Comparison of ENCODE assay signal across 8 cellular contexts in the genomic region with DNA sequence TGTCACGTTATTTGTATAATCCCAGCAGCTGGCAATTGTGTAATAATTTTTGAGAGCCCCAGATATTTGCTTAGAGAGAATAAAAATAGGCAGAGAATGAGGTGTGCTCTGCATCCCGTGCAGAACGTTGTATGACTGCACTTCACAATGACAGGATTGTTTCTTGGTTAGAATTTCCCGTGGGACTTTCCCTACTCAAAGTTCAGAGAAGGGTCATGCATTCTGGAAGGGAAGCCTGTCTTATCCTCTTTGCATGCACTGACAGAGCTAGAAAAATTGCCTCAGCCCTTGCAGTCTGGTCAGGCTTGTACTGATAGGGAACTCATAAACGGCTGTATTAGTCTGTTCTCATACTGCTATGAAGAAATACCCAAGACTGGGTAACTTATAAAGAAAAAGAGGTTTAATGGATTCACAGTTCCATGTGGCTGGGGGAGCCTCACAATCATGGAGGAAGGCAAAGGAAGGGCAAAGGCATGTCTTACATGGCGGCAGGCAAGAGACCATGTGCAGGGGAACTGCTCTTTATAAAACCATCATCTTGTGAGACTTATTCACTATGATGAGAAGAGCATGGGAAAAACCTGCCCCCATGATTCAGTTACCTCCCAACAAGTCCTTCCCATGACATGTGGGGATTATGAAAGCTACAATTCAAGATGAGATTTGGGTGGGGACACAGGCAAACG. TPM values are rescaled to one million over a fixed set of nuclear protein-coding genes. Genes with fewer than 3 reads are reported as not detected.
DNase-seq lines count a peak whose midpoint lies in the region; ATAC-seq and TF ChIP-seq lines count a peak whose summit lies in the region.

No MANE protein-coding gene starts in this region.

- CTCF ChIA-PET in CD8-positive, alpha-beta T cell (lab: Charles Lee), result interaction anchor here (1.5 kb wide), 1 partner anchor 11 kb away, joined by 4 read pairs; no protein-coding TSS in a partner anchor

- H3K4me3 Mint-ChIP-seq in CD8-positive, alpha-beta T cell, result no peak overlapping the region

- no peaks in the 10 kb centered on the region for H3K36me3 ChIP-seq in CD8-positive, alpha-beta T cell (ENCODE audit: insufficient read depth, low read length)

- no peak overlapping the region for H3K27ac ChIP-seq in CD8-positive, alpha-beta T cell (ENCODE audit: low read depth, low read length)

- POLR2A ChIA-PET in CD8-positive, alpha-beta T cell (lab: Charles Lee), result no interaction called here

- no peaks in the 10 kb centered on the region for H3K4me1 Mint-ChIP-seq in CD8-positive, alpha-beta T cell (ENCODE audit: low read depth)

- H3K9me3 ChIP-seq in CD8-positive, alpha-beta T cell (ENCODE audit: low read length), result no peaks in the 10 kb centered on the region

- H3K9me3 Mint-ChIP-seq in CD8-positive, alpha-beta T cell, result peaks cover 2% of the 10 kb centered on the region

- no peak overlapping the region for H3K27ac Mint-ChIP-seq in CD8-positive, alpha-beta T cell

- intact Hi-C loops in CD8-positive, alpha-beta T cell (cut with DNase I, micrococcal nuclease), result no loop called here

- no peaks in the 10 kb centered on the region for H3K4me1 ChIP-seq in CD8-positive, alpha-beta T cell (ENCODE audit: insufficient read depth, low read length)

- ATAC-seq in GM21423 (IDR thresholded peaks at IDR 0.05; ENCODE audit: unreplicated experiment) (peak; percentile 91), HG03575 (IDR thresholded peaks at IDR 0.05; ENCODE audit: extremely low read depth, insufficient number of reproducible peaks, low FRiP score, unreplicated experiment) (peak; percentile 92)
- ATAC-seq in CD8-positive, alpha-beta T cell, result no peak

- H3K36me3 Mint-ChIP-seq in CD8-positive, alpha-beta T cell, result no peaks in the 10 kb centered on the region

- no peaks in the 10 kb centered on the region for H3K27me3 ChIP-seq in CD8-positive, alpha-beta T cell (ENCODE audit: insufficient read depth, low read length)

- no peak for TF ChIP-seq CTCF in epithelial cell of proximal tubule (conservative IDR thresholded peaks at IDR 0.05; ENCODE audit: low read depth, low read length)
- no peak for TF ChIP-seq CTCF in CD8-positive, alpha-beta T cell (IDR thresholded peaks at IDR 0.05)

- no peak overlapping the region for H3K4me3 ChIP-seq in epithelial cell of proximal tubule (ENCODE audit: low read depth, low read length)
- no peak overlapping the region for H3K4me3 ChIP-seq in CD8-positive, alpha-beta T cell (ENCODE audit: low read depth, low read length)

- peak; percentile 31 for DNase-seq in Daoy (ENCODE audit: low read depth)
- DNase-seq in epithelial cell of proximal tubule (ENCODE audit: low read depth), result peak; percentile 42
- no peak for DNase-seq in NAMALWA (ENCODE audit: low spot score)
- no peak for DNase-seq in stimulated activated CD4-positive, alpha-beta T cell treated with anti-CD3 and anti-CD28 coated beads, Interleukin-4, amount 100 ng/mL, for 1 hour
- no peak for DNase-seq in CD8-positive, alpha-beta T cell
- DNase-seq in activated CD4-positive, alpha-beta T cell treated with anti-CD3 and anti-CD28 coated beads for 48 hours, result no peak

- H3K27me3 Mint-ChIP-seq in CD8-positive, alpha-beta T cell (ENCODE audit: low read depth), result peaks cover 33% of the 10 kb centered on the region

RNA-seq across cellular contexts. Expression of a gene that starts 16.5 kb away (rescaled TPM):
- total RNA-seq in Daoy (2014; rRNA removed; shearing (Covaris generic)), result 0.15 and 1.1 TPM in 2 replicates
- total RNA-seq in epithelial cell of proximal tubule, result not detected in 2 replicates
- total RNA-seq in CD8-positive, alpha-beta T cell, result not detected

Comparison
In these comparisons a context has a peak if more than half of its experiments do, and no peak if none do; other contexts are left out.
1. DNase-seq: peak in Daoy (single experiment) and epithelial cell of proximal tubule (single experiment); none in NAMALWA (single experiment), stimulated activated CD4-positive, alpha-beta T cell treated with anti-CD3 and anti-CD28 coated beads, Interleukin-4, amount 100 ng/mL, for 1 hour (single experiment), CD8-positive, alpha-beta T cell (0 of 7) and activated CD4-positive, alpha-beta T cell treated with anti-CD3 and anti-CD28 coated beads for 48 hours (single experiment).